32 cellular contexts compared by ENCODE assay signal in the genomic region with DNA sequence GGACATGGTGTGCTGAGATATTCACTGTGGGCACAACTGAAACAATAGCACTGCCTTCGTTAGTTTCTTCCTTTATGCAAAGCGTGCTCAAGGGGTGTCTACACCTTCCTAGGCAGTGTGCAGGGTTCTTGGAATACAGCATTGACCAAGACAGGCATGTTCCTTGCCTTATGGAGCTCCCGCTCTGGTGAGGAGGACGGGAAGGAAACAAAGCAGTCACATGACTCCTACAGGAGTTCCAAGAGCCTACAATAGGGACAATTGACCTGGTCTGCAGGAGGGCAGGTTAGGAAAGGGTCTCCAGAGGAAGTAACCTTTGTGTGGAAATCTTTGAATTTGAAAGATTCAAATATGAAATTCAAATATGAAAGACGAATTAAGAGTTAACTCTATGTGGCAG. TPM values are rescaled to one million over a fixed set of nuclear protein-coding genes. Genes with fewer than 3 reads are reported as not detected.
DNase-seq lines count a peak whose midpoint lies in the region; ATAC-seq, FAIRE-seq and TF ChIP-seq lines count a peak whose summit lies in the region.
"Had no signal": no experiment of that assay in that cellular context is flagged by ENCODE, and none has a peak within 500 bp of the region (broad histone marks: within the 10 kb centered on the region; RNA-seq: fewer than 3 reads in every experiment).

No MANE protein-coding gene starts in this region.

- no peak for TF ChIP-seq POLR2A in H1 (IDR thresholded peaks at IDR 0.05; ENCODE audit: control extremely low read depth in 1 of 2, low read depth in 2 of 2, low read length in 2 of 2)

- H3K56ac ChIP-seq in H1 (replicated peaks; ENCODE audit: insufficient read length, low read depth, low read length), result no peak overlapping the region

- H3K9me3 Mint-ChIP-seq in GM23338 (no peaks in the 10 kb centered on the region), WTC11 (peaks cover 17% of the 10 kb centered on the region)

- no peak overlapping the region for H2BK5ac ChIP-seq in H1 (ENCODE audit: low read depth, low read length)
- no peak overlapping the region for H2BK5ac ChIP-seq in trophoblast cell (ENCODE audit: low read depth, low read length, poor library complexity)

- no peaks in the 10 kb centered on the region for H3K79me2 ChIP-seq in GM23338 (replicated peaks; ENCODE audit: insufficient read depth)
- H3K79me2 ChIP-seq in H1 (ENCODE audit: control insufficient read depth in 1 of 2, insufficient read depth in 2 of 2, low read length in 2 of 2), result no peaks in the 10 kb centered on the region
- H3K79me2 ChIP-seq in trophoblast cell (ENCODE audit: control insufficient read depth, insufficient read depth, low read length, poor library complexity), result no peaks in the 10 kb centered on the region

- peaks cover 3% of the 10 kb centered on the region for H3K27me3 Mint-ChIP-seq in GM23338 (ENCODE audit: insufficient read depth, low read depth, poor library complexity)
- H3K27me3 Mint-ChIP-seq in WTC11 (ENCODE audit: low read depth), result peaks cover 31% of the 10 kb centered on the region

- H3K23me2 ChIP-seq in H1 (ENCODE audit: low read depth, low read length), result no peaks in the 10 kb centered on the region; the same call in 1 of the 2 replicates

- H3K36me3 Mint-ChIP-seq in GM23338 (ENCODE audit: low read depth), result no peaks in the 10 kb centered on the region
- H3K36me3 Mint-ChIP-seq in WTC11, result no peaks in the 10 kb centered on the region
- H3K36me3 Mint-ChIP-seq: CD4-positive, alpha-beta memory T cell; CD4-positive, CD25-positive, alpha-beta regulatory T cell had no signal

- H2BK15ac ChIP-seq in H1 (ENCODE audit: low read length), result no peak overlapping the region

- H3K4me3 ChIP-seq in GM23338 (no peak overlapping the region), H1 (ENCODE audit: extremely low read depth in 1 of 4, insufficient read depth in 2 of 4, low read depth in 3 of 4, low read length in 4 of 4) (no peak overlapping the region), trophoblast cell (ENCODE audit: low read depth, low read length) (no peak overlapping the region)
- H3K4me3 ChIP-seq: BLaER1, GM12878 had no signal

- ATAC-seq in GM23338 (no peak), WTC11 (peak; percentile 34; the same call in 1 of the 2 replicates), HG03460 (IDR thresholded peaks at IDR 0.05; ENCODE audit: unreplicated experiment) (no peak)
- ATAC-seq: GM12878 had no signal

- H4K20me1 ChIP-seq in GM23338 (replicated peaks; ENCODE audit: insufficient read depth), result no peaks in the 10 kb centered on the region; the same call in 1 of the 2 replicates
- H4K20me1 ChIP-seq in H1 (replicated peaks in 1 of 2; ENCODE audit: control insufficient read depth in 1 of 2, insufficient read depth in 2 of 2, low read length in 2 of 2), result no peaks in the 10 kb centered on the region
- H4K20me1 ChIP-seq: BLaER1 had no signal

- no peak for TF ChIP-seq CTCF in GM23338 (conservative IDR thresholded peaks at IDR 0.05; ENCODE audit: low read depth in 2 of 2)
- TF ChIP-seq CTCF in WTC11 (IDR thresholded peaks at IDR 0.05), result no peak
- TF ChIP-seq CTCF in H1 (IDR thresholded peaks at IDR 0.05; ENCODE audit: control extremely low read depth in 1 of 3, insufficient read depth in 1 of 3, low read depth in 1 of 3, low read length in 3 of 3), result no peak

- no peaks in the 10 kb centered on the region for H3K9me3 ChIP-seq in H1 (ENCODE audit: insufficient read depth in 2 of 2, low read depth in 1 of 2, low read length in 1 of 2)
- H3K9me3 ChIP-seq in trophoblast cell (ENCODE audit: insufficient read depth, low read depth, low read length), result no peaks in the 10 kb centered on the region
- H3K9me3 ChIP-seq: BE2C, BLaER1 had no signal

- H3K23ac ChIP-seq in H1 (ENCODE audit: insufficient read length) (no peak overlapping the region), trophoblast cell (ENCODE audit: low read length) (peak overlapping the region; percentile 73)

- H3K27ac ChIP-seq in GM23338 (ENCODE audit: low read depth) (no peak overlapping the region), H1 (ENCODE audit: low read depth, low read length) (no peak overlapping the region), trophoblast cell (ENCODE audit: low read depth, low read length) (no peak overlapping the region)
- H3K27ac ChIP-seq: BLaER1 had no signal

- TF ChIP-seq RAD21 in H1 (IDR thresholded peaks at IDR 0.05 in 1 of 2, conservative IDR thresholded peaks at IDR 0.05 in 1 of 2; ENCODE audit: low read depth in 2 of 2, low read length in 2 of 2), result no peak

- H3K79me1 ChIP-seq in H1 (ENCODE audit: low read depth, low read length) (no peaks in the 10 kb centered on the region), trophoblast cell (ENCODE audit: low read length) (no peaks in the 10 kb centered on the region)

- no peaks in the 10 kb centered on the region for H3K27me3 ChIP-seq in GM23338 (ENCODE audit: insufficient read depth)
- H3K27me3 ChIP-seq in H1 (replicated peaks in 1 of 4; ENCODE audit: control insufficient read depth in 3 of 4, extremely low read depth in 1 of 4, insufficient read depth in 3 of 4, low read length in 3 of 4), result peaks cover 0 to 3% (median 0%) of the 10 kb centered on the region in 4 experiments; a peak in 2 of 7 replicates
- no peaks in the 10 kb centered on the region for H3K27me3 ChIP-seq in trophoblast cell (ENCODE audit: insufficient read depth, low read length)
- H3K27me3 ChIP-seq: BE2C, BLaER1 had no signal

- FAIRE-seq in H1 (lab: Jason Lieb, UNC), result no peak
- FAIRE-seq: A204.1, GM12878, GM12892, GM18507 had no signal

- H2AK5ac ChIP-seq in H1 (ENCODE audit: low read depth, low read length) (no peak overlapping the region), trophoblast cell (ENCODE audit: low read length) (no peak overlapping the region)

- POLR2A ChIA-PET in WTC11 (lab: Charles Lee) (no interaction called here), H1 (lab: Charles Lee; ENCODE audit: partially characterized antibody) (interaction anchor here (0.6 to 1.7 kb wide), 2 partner anchors 13 to 16 kb away, joined by 3 to 4 read pairs; no protein-coding TSS in a partner anchor)

- DNase-seq in GM23338 (ENCODE audit: low spot score), result no peak
- DNase-seq in WTC11 (ENCODE audit: low spot score), result no peak
- DNase-seq in H1 (ENCODE audit: low read depth in 1 of 2, low spot score in 2 of 2), result no peak
- DNase-seq in trophoblast cell, result no peak
- DNase-seq in activated effector memory CD4-positive, alpha-beta T cell treated with anti-CD3 and anti-CD28 coated beads, Interleukin-2, amount 50 U/mL, for 16 hours, result no peak
- no peak for DNase-seq in retina
- DNase-seq: 8988T; ACHN; BE2C; C1 segment of cervical spinal cord; CD4-positive, alpha-beta memory T cell; CD4-positive, CD25-positive, alpha-beta regulatory T cell; CD8-positive, alpha-beta memory T cell; COR-L47; DMS 273 treated with DMSO at 0.1 percent for 48 hours; DMS153; DMS53; DMS79; DND-41; EL; GDM1 had no signal

- H3K9me2 ChIP-seq in GM23338 (ENCODE audit: insufficient read depth), result peaks cover 24% of the 10 kb centered on the region; the same call in 1 of the 2 replicates

- no peak overlapping the region for H3K4ac ChIP-seq in H1 (replicated peaks; ENCODE audit: insufficient read length, low read depth, low read length)
- H3K4ac ChIP-seq in trophoblast cell (ENCODE audit: low read depth, low read length), result no peak overlapping the region

- H4K5ac ChIP-seq in H1 (ENCODE audit: insufficient read length, low read depth, low read length), result no peak overlapping the region

- H3K9ac ChIP-seq in H1 (replicated peaks in 1 of 4; ENCODE audit: extremely low read depth in 1 of 4, low read depth in 3 of 4, low read length in 3 of 4) (no peak overlapping the region), trophoblast cell (ENCODE audit: low read length) (no peak overlapping the region)
- H3K9ac ChIP-seq: BLaER1 had no signal

- H4K8ac ChIP-seq in H1 (ENCODE audit: extremely low read depth, insufficient read depth, low read length) (no peak overlapping the region), trophoblast cell (ENCODE audit: low read depth, low read length) (no peak overlapping the region)

- H3F3A ChIP-seq in GM23338 (replicated peaks; ENCODE audit: low read depth), result no peaks in the 10 kb centered on the region

- CTCF ChIA-PET in WTC11 (lab: Charles Lee), result interaction anchor here (0.7 to 1.0 kb wide), 2 partner anchors 13 to 16 kb away, joined by 3 to 4 read pairs; no protein-coding TSS in a partner anchor
- CTCF ChIA-PET in H1 (lab: Charles Lee; ENCODE audit: partially characterized antibody), result interaction anchor here (1.4 to 1.6 kb wide), 2 partner anchors 8 to 13 kb away, joined by 4 to 6 read pairs; no protein-coding TSS in a partner anchor

- H3K4me1 ChIP-seq in GM23338 (ENCODE audit: insufficient read depth), result peaks cover 10% of the 10 kb centered on the region
- H3K4me1 ChIP-seq in H1 (replicated peaks in 1 of 4; ENCODE audit: control insufficient read depth in 3 of 4, insufficient read depth in 4 of 4, low read length in 3 of 4), result peaks cover 0 to 5% (median 0%) of the 10 kb centered on the region in 4 experiments; a peak in 2 of 7 replicates
- H3K4me1 ChIP-seq in trophoblast cell (ENCODE audit: control insufficient read depth in 1 of 2, insufficient read depth in 2 of 2, low read length in 2 of 2), result no peaks in the 10 kb centered on the region
- H3K4me1 ChIP-seq: BE2C had no signal

- 85% methylated on average over 5 of the region's 5 CpGs; no CpG with 5 or more reads in 1 of the 2 experiments for WGBS in H1 (ENCODE audit: extremely low coverage in 1 of 2, insufficient coverage in 1 of 2, insufficient read length in 1 of 2, insufficient replicate concordance in 2 of 2, low coverage in 1 of 2, low lambda C conversion rate in 2 of 2, missing lambda C conversion rate in 1 of 2), 2 experiments
- no CpG with 5 or more reads among the region's 5 CpGs for WGBS in trophoblast cell (ENCODE audit: extremely low coverage, insufficient coverage, insufficient read length)

- H2BK20ac ChIP-seq in H1 (ENCODE audit: low read length), result no peak overlapping the region

- no peak for TF ChIP-seq EP300 in H1 (IDR thresholded peaks at IDR 0.05; ENCODE audit: borderline replicate concordance in 1 of 2, low read depth in 2 of 2, low read length in 2 of 2)

- H4K91ac ChIP-seq in H1 (replicated peaks; ENCODE audit: insufficient read length, low read length) (no peak overlapping the region), trophoblast cell (ENCODE audit: low read depth, low read length) (no peak overlapping the region)

- H3K4me2 ChIP-seq in GM23338 (no peak overlapping the region), H1 (ENCODE audit: insufficient read depth in 1 of 2, low read depth in 2 of 2, low read length in 2 of 2) (no peak overlapping the region), trophoblast cell (ENCODE audit: low read length) (no peak overlapping the region)
- H3K4me2 ChIP-seq: BLaER1 had no signal

- no peak overlapping the region for H3K18ac ChIP-seq in H1 (ENCODE audit: extremely low read depth, low read length)
- H3K18ac ChIP-seq in trophoblast cell (ENCODE audit: low read length), result no peak overlapping the region

- H2BK120ac ChIP-seq in H1 (replicated peaks; ENCODE audit: low read depth, low read length) (no peak overlapping the region), trophoblast cell (ENCODE audit: insufficient read depth, low read length, poor library complexity) (no peak overlapping the region)

- H3K4me1 Mint-ChIP-seq in GM23338 (peaks cover 12% of the 10 kb centered on the region; the same call in 2 of the 3 replicates), WTC11 (peaks cover 17% of the 10 kb centered on the region)
- H3K4me1 Mint-ChIP-seq: CD4-positive, alpha-beta memory T cell; CD4-positive, CD25-positive, alpha-beta regulatory T cell; CD8-positive, alpha-beta memory T cell had no signal

- no peaks in the 10 kb centered on the region for H3K36me3 ChIP-seq in GM23338 (ENCODE audit: insufficient read depth)
- H3K36me3 ChIP-seq in H1 (ENCODE audit: control insufficient read depth in 2 of 4, insufficient read depth in 4 of 4, low read length in 3 of 4), result no peaks in the 10 kb centered on the region
- no peaks in the 10 kb centered on the region for H3K36me3 ChIP-seq in trophoblast cell (ENCODE audit: control insufficient read depth in 1 of 2, insufficient read depth in 2 of 2, low read length in 2 of 2)
- H3K36me3 ChIP-seq: BE2C, BLaER1 had no signal

- H4K12ac ChIP-seq in trophoblast cell (ENCODE audit: low read depth, low read length), result no peak overlapping the region

- H3K4me3 Mint-ChIP-seq in GM23338 (no peak overlapping the region), WTC11 (no peak overlapping the region)
- H3K4me3 Mint-ChIP-seq: CD14-positive monocyte; CD4-positive, alpha-beta memory T cell; CD4-positive, CD25-positive, alpha-beta regulatory T cell; CD8-positive, alpha-beta memory T cell had no signal

- H3K14ac ChIP-seq in H1 (ENCODE audit: insufficient read length), result no peak overlapping the region
- H3K14ac ChIP-seq in trophoblast cell (ENCODE audit: low read length), result no peak overlapping the region

- H2BK12ac ChIP-seq in H1 (ENCODE audit: low read depth, low read length), result no peak overlapping the region
- no peak overlapping the region for H2BK12ac ChIP-seq in trophoblast cell (ENCODE audit: low read length)

- H3K27ac Mint-ChIP-seq in GM23338 (no peak overlapping the region), WTC11 (no peak overlapping the region)
- H3K27ac Mint-ChIP-seq: CD14-positive monocyte; CD4-positive, CD25-positive, alpha-beta regulatory T cell; CD8-positive, alpha-beta memory T cell had no signal

- H2AFZ ChIP-seq in GM23338 (peak overlapping the region; percentile 94), H1 (ENCODE audit: low read length) (peak overlapping the region; percentile 84; the same call in 1 of the 2 replicates), trophoblast cell (ENCODE audit: insufficient read depth, low read length, poor library complexity) (no peak overlapping the region)

RNA-seq across cellular contexts. Expression of gene SIRPB2, which starts 25.8 kb away (rescaled TPM):
- total RNA-seq in GM23338 (2014; rRNA removed; shearing (Covaris generic)), result not detected in 2 replicates
- polyA plus RNA-seq in GM23338 (2016; fragmentation: Nextera tagmentation; extraction: Ambion mirVana), result 0.29 TPM in 1 of 2 replicates, not detected in the other
- total RNA-seq in WTC11 (2021), result not detected in 3 replicates
- total RNA-seq in H1 (2021; fragmentation: NEBNext Ultra II Directional; extraction: Animal tissue kit (Norgen Biotek cat#: 25700)), result 0.28 TPM in 1 of 2 replicates, not detected in the other
- not detected in 2 replicates for polyA plus RNA-seq in H1 (2011; rRNA removed)
- polyA plus RNA-seq in H1 (2011; cell fraction: cytosol; rRNA removed), result 0.03 TPM
- polyA plus RNA-seq in H1 (2011; cell fraction: nucleus; rRNA removed), result not detected
- not detected in 4 replicates for polyA plus RNA-seq in H1 (2012, experiment 1 of 2)
- not detected for polyA plus RNA-seq in H1 (2012, experiment 2 of 2)
- not detected for polyA plus RNA-seq in H1 (2013, experiment 1 of 2)
- not detected for polyA plus RNA-seq in H1 (2013, experiment 2 of 2)
- polyA minus RNA-seq in H1 (2011; rRNA and poly(A)+ RNA removed), result 0.73 TPM in 1 of 2 replicates, not detected in the other
- not detected for polyA minus RNA-seq in H1 (2011; cell fraction: cytosol; rRNA and poly(A)+ RNA removed)
- not detected for polyA minus RNA-seq in H1 (2011; cell fraction: nucleus; rRNA and poly(A)+ RNA removed)
- 0.83 and 1.1 TPM in 2 replicates for polyA plus RNA-seq in trophoblast cell (2013)
- total RNA-seq: CD4-positive, alpha-beta memory T cell; CD4-positive, CD25-positive, alpha-beta regulatory T cell; CD8-positive, alpha-beta memory T cell; Daoy; G401; GM12878 had no signal
- polyA plus RNA-seq: AG04450; CD4-positive, alpha-beta memory T cell; CD8-positive, alpha-beta memory T cell; GM12878 had no signal

RNA-seq across cellular contexts. Expression of gene SIRPD, which starts 40.5 kb away (rescaled TPM):
- total RNA-seq in GM23338 (2014; rRNA removed; shearing (Covaris generic)), result not detected in 2 replicates
- polyA plus RNA-seq in GM23338 (2016; fragmentation: Nextera tagmentation; extraction: Ambion mirVana), result not detected in 2 replicates
- not detected in 3 replicates for total RNA-seq in WTC11 (2021)
- not detected in 2 replicates for total RNA-seq in H1 (2021; fragmentation: NEBNext Ultra II Directional; extraction: Animal tissue kit (Norgen Biotek cat#: 25700))
- not detected in 2 replicates for polyA plus RNA-seq in H1 (2011; rRNA removed)
- polyA plus RNA-seq in H1 (2011; cell fraction: cytosol; rRNA removed), result not detected
- polyA plus RNA-seq in H1 (2011; cell fraction: nucleus; rRNA removed), result not detected
- polyA plus RNA-seq in H1 (2012, experiment 1 of 2), result not detected in 4 replicates
- not detected for polyA plus RNA-seq in H1 (2012, experiment 2 of 2)
- not detected for polyA plus RNA-seq in H1 (2013, experiment 1 of 2)
- not detected for polyA plus RNA-seq in H1 (2013, experiment 2 of 2)
- polyA minus RNA-seq in H1 (2011; rRNA and poly(A)+ RNA removed), result not detected in 2 replicates
- polyA minus RNA-seq in H1 (2011; cell fraction: cytosol; rRNA and poly(A)+ RNA removed), result not detected
- not detected for polyA minus RNA-seq in H1 (2011; cell fraction: nucleus; rRNA and poly(A)+ RNA removed)
- not detected in 2 replicates for polyA plus RNA-seq in trophoblast cell (2013)
- total RNA-seq: A673; CD4-positive, CD25-positive, alpha-beta regulatory T cell; CD8-positive, alpha-beta memory T cell; Daoy; G401 had no signal
- polyA plus RNA-seq: AG04450; CD8-positive, alpha-beta memory T cell had no signal

RNA-seq across cellular contexts. Expression of gene NSFL1C, which starts 50.4 kb away (rescaled TPM):
- 48.9 and 52.6 TPM in 2 replicates for total RNA-seq in GM23338 (2014; rRNA removed; shearing (Covaris generic))
- polyA plus RNA-seq in GM23338 (2016; fragmentation: Nextera tagmentation; extraction: Ambion mirVana) (84.9 and 92.2 TPM in 2 replicates), H1 (2011; rRNA removed) (21.6 and 21.8 TPM in 2 replicates)
- 76.7 to 85.5 TPM (median 83.2 TPM) in 3 replicates for total RNA-seq in WTC11 (2021)
- total RNA-seq in H1 (2021; fragmentation: NEBNext Ultra II Directional; extraction: Animal tissue kit (Norgen Biotek cat#: 25700)), result 87.4 and 98.0 TPM in 2 replicates
- 28.1 TPM for polyA plus RNA-seq in H1 (2011; cell fraction: cytosol; rRNA removed)
- 35.8 TPM for polyA plus RNA-seq in H1 (2011; cell fraction: nucleus; rRNA removed)
- 74.4 to 88.7 TPM (median 80.8 TPM) in 4 replicates for polyA plus RNA-seq in H1 (2012, experiment 1 of 2)
- 54.0 TPM for polyA plus RNA-seq in H1 (2012, experiment 2 of 2)
- polyA plus RNA-seq in H1 (2013, experiment 1 of 2), result 57.0 TPM
- polyA plus RNA-seq in H1 (2013, experiment 2 of 2), result 53.8 TPM
- polyA minus RNA-seq in H1 (2011; rRNA and poly(A)+ RNA removed), result 16.2 and 17.2 TPM in 2 replicates
- polyA minus RNA-seq in H1 (2011; cell fraction: cytosol; rRNA and poly(A)+ RNA removed), result 9.6 TPM
- 47.7 TPM for polyA minus RNA-seq in H1 (2011; cell fraction: nucleus; rRNA and poly(A)+ RNA removed)
- polyA plus RNA-seq in trophoblast cell (2013), result 60.7 and 62.9 TPM in 2 replicates
